In the genomic region with DNA sequence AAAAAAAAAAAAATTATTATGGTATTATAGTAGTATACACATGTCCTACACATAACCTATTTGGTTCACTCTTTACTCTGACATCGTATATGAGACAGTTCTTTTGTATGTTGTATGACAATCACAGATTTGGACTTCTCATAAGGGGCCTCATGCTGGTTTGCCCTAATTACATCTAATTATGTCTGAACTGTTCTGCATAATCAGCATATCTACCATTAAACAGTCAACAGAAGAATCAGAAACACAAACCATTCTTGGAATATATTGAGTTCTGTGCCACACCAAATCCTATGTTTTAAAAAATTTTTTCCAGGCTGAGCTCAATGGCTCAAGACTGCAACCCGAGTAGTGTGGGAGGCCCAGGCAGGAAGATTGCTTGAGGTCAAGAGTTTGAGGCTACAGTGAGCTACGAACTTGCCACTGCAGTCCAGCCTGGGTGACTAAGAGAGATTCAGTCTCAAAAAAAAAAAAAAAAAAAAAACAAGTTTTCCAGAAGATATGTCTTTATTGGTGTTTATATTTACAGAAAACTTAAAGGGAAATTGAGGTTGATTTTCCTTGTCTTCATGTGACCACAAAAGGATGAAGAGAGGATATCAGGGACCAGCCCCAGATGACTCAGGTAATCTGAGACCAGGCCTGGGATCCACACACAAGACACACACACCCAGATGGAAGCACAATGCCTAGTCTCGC, we compare ENCODE assay signal across 21 cellular contexts. TPM values are rescaled to one million over a fixed set of nuclear protein-coding genes. Genes with fewer than 3 reads are reported as not detected.
DNase-seq lines count a peak whose midpoint lies in the region; FAIRE-seq and TF ChIP-seq lines count a peak whose summit lies in the region.
"Had no signal": no experiment of that assay in that cellular context is flagged by ENCODE, and none has a peak within 500 bp of the region (broad histone marks: within the 10 kb centered on the region; RNA-seq: fewer than 3 reads in every experiment).

No MANE protein-coding gene starts in this region.

- H3K4me3 Mint-ChIP-seq in activated CD4-positive, alpha-beta memory T cell treated with anti-CD3 and anti-CD28 coated beads, Interleukin-2, amount 10 ng/mL, durations not matched to agents 7 days and 5 days, result peak overlapping the region; percentile 17
- H3K4me3 Mint-ChIP-seq in activated CD4-positive, alpha-beta memory T cell treated with anti-CD3 and anti-CD28 coated beads for 36 hours, result no peak overlapping the region
- peak overlapping the region; percentile 2 for H3K4me3 Mint-ChIP-seq in chondrocyte (ENCODE audit: unreplicated experiment)
- H3K4me3 Mint-ChIP-seq in neural progenitor cell, result peak overlapping the region; percentile 33

- H3K79me2 ChIP-seq in neural progenitor cell (ENCODE audit: low read depth), result no peaks in the 10 kb centered on the region

- CTCF ChIA-PET in activated CD4-positive, alpha-beta memory T cell treated with anti-CD3 and anti-CD28 coated beads, Interleukin-2, amount 10 ng/mL, durations not matched to agents 7 days and 5 days (lab: Charles Lee), result interaction anchor here (0.7 to 1.6 kb wide), 3 partner anchors 12 to 1405 kb away, joined by 3 to 5 read pairs (median 3); no protein-coding TSS in a partner anchor
- CTCF ChIA-PET in activated CD4-positive, alpha-beta memory T cell treated with anti-CD3 and anti-CD28 coated beads for 36 hours (lab: Charles Lee), result no interaction called here

- peaks cover 14% of the 10 kb centered on the region for H3K4me1 ChIP-seq in neural progenitor cell

- no peaks in the 10 kb centered on the region for H3K9me3 ChIP-seq in neural progenitor cell (ENCODE audit: low read depth)
- H3K9me3 ChIP-seq: ovary had no signal

- peak; percentile 26 for FAIRE-seq in HTR-8/SVneo (lab: Jason Lieb, UNC)
- FAIRE-seq: astrocyte, G401.6, keratinocyte, urothelium cell line had no signal

- H3K9ac ChIP-seq in neural progenitor cell, result no peak overlapping the region
- H3K9ac ChIP-seq: GM23248 had no signal

- peak overlapping the region; percentile 31 for H2AFZ ChIP-seq in neural progenitor cell (replicated peaks)

- TF ChIP-seq CTCF in chondrocyte (IDR thresholded peaks at IDR 0.05) (no peak), neural progenitor cell (IDR thresholded peaks at IDR 0.05) (no peak)

- H3K27ac ChIP-seq in neural progenitor cell, result no peak overlapping the region
- H3K27ac ChIP-seq: coronary artery, GM23248, ovary had no signal

- H3K36me3 ChIP-seq in neural progenitor cell, result no peaks in the 10 kb centered on the region
- H3K36me3 ChIP-seq: ovary had no signal

- POLR2A ChIA-PET in activated CD4-positive, alpha-beta memory T cell treated with anti-CD3 and anti-CD28 coated beads, Interleukin-2, amount 10 ng/mL, durations not matched to agents 7 days and 5 days (lab: Charles Lee), result no interaction called here
- POLR2A ChIA-PET in activated CD4-positive, alpha-beta memory T cell treated with anti-CD3 and anti-CD28 coated beads for 36 hours (lab: Charles Lee), result no interaction called here

- H3F3A ChIP-seq in neural progenitor cell (ENCODE audit: low read depth), result no peaks in the 10 kb centered on the region

- H3K4me3 ChIP-seq in neural progenitor cell, result no peak overlapping the region
- H3K4me3 ChIP-seq: coronary artery, ovary had no signal

- H3K36me3 Mint-ChIP-seq in activated CD4-positive, alpha-beta memory T cell treated with anti-CD3 and anti-CD28 coated beads, Interleukin-2, amount 10 ng/mL, durations not matched to agents 7 days and 5 days (ENCODE audit: low read depth), result peaks cover 10% of the 10 kb centered on the region
- peaks cover 10% of the 10 kb centered on the region for H3K36me3 Mint-ChIP-seq in activated CD4-positive, alpha-beta memory T cell treated with anti-CD3 and anti-CD28 coated beads for 36 hours
- peaks cover 4% of the 10 kb centered on the region for H3K36me3 Mint-ChIP-seq in chondrocyte (ENCODE audit: low read depth)
- no peaks in the 10 kb centered on the region for H3K36me3 Mint-ChIP-seq in neural progenitor cell

- H4K20me1 ChIP-seq in neural progenitor cell (ENCODE audit: low read depth), result no peaks in the 10 kb centered on the region

- peaks cover 2% of the 10 kb centered on the region for H3K27me3 Mint-ChIP-seq in activated CD4-positive, alpha-beta memory T cell treated with anti-CD3 and anti-CD28 coated beads, Interleukin-2, amount 10 ng/mL, durations not matched to agents 7 days and 5 days
- peaks cover 10% of the 10 kb centered on the region for H3K27me3 Mint-ChIP-seq in activated CD4-positive, alpha-beta memory T cell treated with anti-CD3 and anti-CD28 coated beads for 36 hours
- H3K27me3 Mint-ChIP-seq in chondrocyte (ENCODE audit: low read depth), result peaks cover 19% of the 10 kb centered on the region
- H3K27me3 Mint-ChIP-seq in neural progenitor cell (ENCODE audit: insufficient read depth, low read depth), result peaks cover 7% of the 10 kb centered on the region

- peaks cover 25% of the 10 kb centered on the region for H3K4me1 Mint-ChIP-seq in activated CD4-positive, alpha-beta memory T cell treated with anti-CD3 and anti-CD28 coated beads, Interleukin-2, amount 10 ng/mL, durations not matched to agents 7 days and 5 days
- peaks cover 14% of the 10 kb centered on the region for H3K4me1 Mint-ChIP-seq in activated CD4-positive, alpha-beta memory T cell treated with anti-CD3 and anti-CD28 coated beads for 36 hours (ENCODE audit: low read depth)
- H3K4me1 Mint-ChIP-seq in chondrocyte (ENCODE audit: low read depth) (peaks cover 34% of the 10 kb centered on the region), neural progenitor cell (peaks cover 20% of the 10 kb centered on the region)

- no peak for DNase-seq in activated CD4-positive, alpha-beta memory T cell treated with anti-CD3 and anti-CD28 coated beads, Interleukin-2, amount 10 ng/mL, durations not matched to agents 7 days and 5 days
- no peak for DNase-seq in activated CD4-positive, alpha-beta memory T cell treated with anti-CD3 and anti-CD28 coated beads for 36 hours
- DNase-seq in HTR-8/SVneo (ENCODE audit: insufficient read length, low spot score) (no peak), chondrocyte (ENCODE audit: low spot score) (no peak), neural progenitor cell (ENCODE audit: low spot score) (no peak), D341Med (ENCODE audit: low spot score) (no peak), T1000 (lab: John Stamatoyannopoulos, UW) (no peak)
- DNase-seq in activated CD4-positive, CD25-positive, alpha-beta regulatory T cell treated with anti-CD3 and anti-CD28 coated beads, Interleukin-2, amount 50 U/mL, for 72 hours, result no peak
- DNase-seq: activated T-cell treated with anti-CD3 and anti-CD28 coated beads, Interleukin-2, amount 50 U/mL, for 48 hours; GM23248; mesenchymal stem cell; MM.1S; ovary; stimulated activated naive CD4-positive, alpha-beta T cell; SW 1271 had no signal

- H3K4me2 ChIP-seq in neural progenitor cell, result no peak overlapping the region

- no peak overlapping the region for H3K27ac Mint-ChIP-seq in activated CD4-positive, alpha-beta memory T cell treated with anti-CD3 and anti-CD28 coated beads, Interleukin-2, amount 10 ng/mL, durations not matched to agents 7 days and 5 days
- no peak overlapping the region for H3K27ac Mint-ChIP-seq in activated CD4-positive, alpha-beta memory T cell treated with anti-CD3 and anti-CD28 coated beads for 36 hours
- H3K27ac Mint-ChIP-seq in chondrocyte (ENCODE audit: unreplicated experiment) (no peak overlapping the region), neural progenitor cell (peak overlapping the region; percentile 9)

- H3K27me3 ChIP-seq in neural progenitor cell, result no peaks in the 10 kb centered on the region
- H3K27me3 ChIP-seq: ovary had no signal

- intact Hi-C loops in activated CD4-positive, alpha-beta memory T cell treated with anti-CD3 and anti-CD28 coated beads for 36 hours (cut with micrococcal nuclease), result no loop called here

- peaks cover 6% of the 10 kb centered on the region for H3K9me3 Mint-ChIP-seq in activated CD4-positive, alpha-beta memory T cell treated with anti-CD3 and anti-CD28 coated beads, Interleukin-2, amount 10 ng/mL, durations not matched to agents 7 days and 5 days
- peaks cover 5% of the 10 kb centered on the region for H3K9me3 Mint-ChIP-seq in activated CD4-positive, alpha-beta memory T cell treated with anti-CD3 and anti-CD28 coated beads for 36 hours
- H3K9me3 Mint-ChIP-seq in chondrocyte (ENCODE audit: low read depth), result peaks cover 7% of the 10 kb centered on the region
- H3K9me3 Mint-ChIP-seq in neural progenitor cell, result no peaks in the 10 kb centered on the region

RNA-seq across cellular contexts. Expression of gene TRIM61, which starts 22.2 kb away (rescaled TPM):
- total RNA-seq in activated CD4-positive, alpha-beta memory T cell treated with anti-CD3 and anti-CD28 coated beads, Interleukin-2, amount 10 ng/mL, durations not matched to agents 7 days and 5 days, result 1 to 10 TPM; 1.0 to 1.1 TPM
- total RNA-seq in activated CD4-positive, alpha-beta memory T cell treated with anti-CD3 and anti-CD28 coated beads for 36 hours, result 1 to 10 TPM; 1.0 TPM
- total RNA-seq in chondrocyte, result 0.20 to 0.79 TPM in 2 of 3 replicates, not detected in the other
- total RNA-seq in neural progenitor cell (ENCODE audit: low replicate concordance), result not detected in 2 replicates
- total RNA-seq: GM23248, RPMI7951 had no signal
